Comparison of ENCODE assay signal across 21 cellular contexts in the genomic region with DNA sequence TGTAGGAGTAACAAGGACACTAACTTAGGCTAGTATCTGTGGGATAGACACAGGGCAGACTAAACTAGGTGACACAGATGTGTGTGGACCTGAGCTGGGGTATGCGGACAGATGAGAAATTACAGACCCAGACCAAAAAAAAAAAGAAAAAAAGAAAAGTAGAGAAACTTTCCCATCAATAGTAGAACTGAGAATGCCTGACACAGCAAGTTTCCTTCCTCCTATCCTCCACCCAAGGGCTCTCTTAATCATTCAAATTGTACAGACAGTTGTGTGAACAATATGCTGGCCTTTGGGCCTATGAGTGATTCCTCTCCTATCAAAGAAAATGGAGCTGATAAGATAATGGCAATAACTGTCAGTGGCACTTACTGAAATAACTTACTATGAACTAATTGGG.
"Had no signal": no experiment of that assay in that cellular context is flagged by ENCODE, and none has a peak within 500 bp of the region (broad histone marks: within the 10 kb centered on the region; RNA-seq: fewer than 3 reads in every experiment).

No MANE protein-coding gene starts in this region.

- H3K9me3 Mint-ChIP-seq: natural killer cell treated with Interleukin-12 subunit alpha and Interleukin-12 subunit beta and Interleukin-15 and Interleukin-18, amount 100 ng/mL, for 72 hours; stimulated activated effector memory CD8-positive, alpha-beta T cell treated with anti-CD3 and anti-CD28 coated beads, Interleukin-12 subunit alpha, Interleukin-12 subunit beta, amount 100 ng/mL, for 72 hours had no signal

- FAIRE-seq: kidney, pancreas had no signal

- H3K4me3 ChIP-seq: left ventricle myocardium inferior, lung, pancreas, tibial artery, upper lobe of left lung, uterus had no signal

- H3K4me1 ChIP-seq: foreskin keratinocyte, left ventricle myocardium inferior, pancreas, tibial artery, upper lobe of left lung, uterus had no signal

- H3K27ac ChIP-seq: foreskin keratinocyte, left ventricle myocardium inferior, pancreas, tibial artery, upper lobe of left lung, uterus had no signal

- H3K36me3 ChIP-seq: left ventricle myocardium inferior, pancreas, tibial artery, upper lobe of left lung, uterus had no signal

- H3K27me3 ChIP-seq: foreskin keratinocyte, pancreas, tibial artery, upper lobe of left lung, uterus had no signal

- H3K9me3 ChIP-seq: pancreas, upper lobe of left lung, uterus had no signal

- DNase-seq: cortex of kidney; effector memory CD4-positive, alpha-beta T cell; foreskin keratinocyte; kidney; left cardiac atrium; left ventricle myocardium inferior; mesenchymal stem cell; midbrain; occipital lobe; pancreas; right cardiac atrium; stimulated activated CD4-positive, alpha-beta T cell treated with anti-CD3 and anti-CD28 coated beads, Interleukin-4, amount 100 ng/mL, for 1 hour; stimulated activated CD8-positive, alpha-beta memory T cell treated with anti-CD3 and anti-CD28 coated beads, Interleukin-4, amount 100 ng/mL, for 48 hours; tibial artery; upper lobe of left lung; uterus had no signal

- H3K36me3 Mint-ChIP-seq: natural killer cell treated with Interleukin-12 subunit alpha and Interleukin-12 subunit beta and Interleukin-15 and Interleukin-18, amount 100 ng/mL, for 72 hours; stimulated activated effector memory CD8-positive, alpha-beta T cell treated with anti-CD3 and anti-CD28 coated beads, Interleukin-12 subunit alpha, Interleukin-12 subunit beta, amount 100 ng/mL, for 72 hours had no signal

- H3K27ac Mint-ChIP-seq: natural killer cell treated with Interleukin-12 subunit alpha and Interleukin-12 subunit beta and Interleukin-15 and Interleukin-18, amount 100 ng/mL, for 72 hours; progenitor cell of endocrine pancreas; stimulated activated effector memory CD8-positive, alpha-beta T cell treated with anti-CD3 and anti-CD28 coated beads, Interleukin-12 subunit alpha, Interleukin-12 subunit beta, amount 100 ng/mL, for 72 hours; stimulated activated naive CD8-positive, alpha-beta T cell treated with anti-CD3 and anti-CD28 coated beads, Interleukin-15, Interleukin-2, amounts not matched to agents 100 ng/mL and 50 ng/mL, for 24 hours had no signal

- H3K4me3 Mint-ChIP-seq: natural killer cell treated with Interleukin-12 subunit alpha and Interleukin-12 subunit beta and Interleukin-15 and Interleukin-18, amount 100 ng/mL, for 72 hours; stimulated activated effector memory CD8-positive, alpha-beta T cell treated with anti-CD3 and anti-CD28 coated beads, Interleukin-12 subunit alpha, Interleukin-12 subunit beta, amount 100 ng/mL, for 72 hours; stimulated activated naive CD8-positive, alpha-beta T cell treated with anti-CD3 and anti-CD28 coated beads, Interleukin-15, Interleukin-2, amounts not matched to agents 100 ng/mL and 50 ng/mL, for 24 hours had no signal

- ATAC-seq: foreskin keratinocyte; left cardiac atrium; natural killer cell treated with Interleukin-12 subunit alpha and Interleukin-12 subunit beta and Interleukin-15 and Interleukin-18, amount 100 ng/mL, for 72 hours; pancreas; right cardiac atrium; stimulated activated effector memory CD8-positive, alpha-beta T cell treated with anti-CD3 and anti-CD28 coated beads, Interleukin-12 subunit alpha, Interleukin-12 subunit beta, amount 100 ng/mL, for 72 hours had no signal
